In the genomic region with DNA sequence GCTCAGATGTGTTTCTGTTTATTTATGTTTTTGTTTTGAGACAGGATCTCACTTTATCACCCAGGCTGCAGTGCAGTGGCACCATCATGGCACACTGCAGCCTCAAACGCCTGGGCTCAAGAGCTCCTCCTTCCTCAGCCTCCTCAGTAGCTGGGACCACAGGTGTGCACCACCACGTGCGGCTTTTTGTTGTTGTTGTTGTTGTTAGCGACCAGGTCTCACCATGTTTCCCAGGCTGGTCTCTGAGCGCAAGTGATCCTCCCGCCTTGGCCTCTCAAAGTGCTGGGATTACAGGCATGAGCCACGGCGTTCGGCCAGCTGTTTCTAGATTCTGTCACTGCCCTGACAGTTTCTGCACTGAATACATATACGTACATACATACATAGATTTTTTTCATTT, we compare ENCODE assay signal across 9 cellular contexts. TPM values are rescaled to one million over a fixed set of nuclear protein-coding genes. Genes with fewer than 3 reads are reported as not detected.
A peak's percentile ranks its signal among the peaks of the same experiment; 100 is the strongest.
DNase-seq lines count a peak whose midpoint lies in the region; TF ChIP-seq lines count a peak whose summit lies in the region.
"Not testable (repeated sequence)": the region's sequence is repeated elsewhere in the genome, so short reads cannot be mapped to it uniquely, and the experiment has no call there.
"Had no signal": no experiment of that assay in that cellular context is flagged by ENCODE, and none has a peak within 500 bp of the region (broad histone marks: within the 10 kb centered on the region; RNA-seq: fewer than 3 reads in every experiment).

No MANE protein-coding gene starts in this region.

- peak overlapping the region; percentile 89 for H3K27ac Mint-ChIP-seq in T-helper 2 cell treated with Interferon-gamma antibody and Interleukin-4, amounts not matched to agents 5 μg/mL and 100 μg/mL, for 36 hours

- H3K27me3 ChIP-seq in A673 (replicated peaks; ENCODE audit: insufficient read depth, low read depth, low read length, poor library complexity); GM23248 (replicated peaks; ENCODE audit: insufficient read depth); fibroblast of lung (ENCODE audit: control insufficient read depth, insufficient read depth, low read length): not testable (repeated sequence)

- peak overlapping the region; percentile 88 for H2AFZ ChIP-seq in GM23248
- not testable (repeated sequence) for H2AFZ ChIP-seq in fibroblast of lung (ENCODE audit: low read length)

- H3K9me3 ChIP-seq in A673 (ENCODE audit: low read depth, low read length, poor library complexity, severe bottlenecking); GM23248 (ENCODE audit: low read depth); fibroblast of lung (ENCODE audit: control insufficient read depth, insufficient read depth, low read depth, low read length); mesodermal cell (ENCODE audit: control insufficient read depth, low read length): not testable (repeated sequence)

- peak overlapping the region; percentile 85 for H3K4me3 Mint-ChIP-seq in T-helper 2 cell treated with Interferon-gamma antibody and Interleukin-4, amounts not matched to agents 5 μg/mL and 100 μg/mL, for 36 hours

- not testable (repeated sequence) for H3K36me3 ChIP-seq in A673 (ENCODE audit: insufficient read depth, low read length, poor library complexity, severe bottlenecking); GM23248 (ENCODE audit: low read depth); fibroblast of lung (ENCODE audit: control insufficient read depth, insufficient read depth, low read length); mesodermal cell (ENCODE audit: control insufficient read depth, insufficient read depth, low read length)

- in situ Hi-C loops in GM23248 (cut with MboI); astrocyte of the cerebellum (cut with HindIII; ENCODE audit: low sequenced_read_pairs): not testable (repeated sequence)

- POLR2A ChIA-PET in A673 (lab: Charles Lee; ENCODE audit: low non-redundant PET): not testable (repeated sequence)

- H3K4me3 ChIP-seq in A673 (ENCODE audit: low read depth, low read length, poor library complexity, severe bottlenecking): peak overlapping the region; percentile 55
- H3K4me3 ChIP-seq in GM23248: peak overlapping the region; percentile 85
- peak overlapping the region; percentile 49 for H3K4me3 ChIP-seq in astrocyte of the cerebellum (ENCODE audit: low read depth, low read length)
- H3K4me3 ChIP-seq in fibroblast of lung (replicated peaks in 1 of 4; ENCODE audit: control extremely low read depth in 1 of 4, insufficient read depth in 1 of 4, low read depth in 3 of 4, low read length in 4 of 4): peak overlapping the region; percentile 54 to 91 (median 60)
- peak overlapping the region; percentile 46 for H3K4me3 ChIP-seq in mesodermal cell (ENCODE audit: extremely low read depth, insufficient read depth, low read length, poor library complexity, severe bottlenecking)
- H3K4me3 ChIP-seq in skeletal muscle cell (ENCODE audit: low read depth, low read length): peak overlapping the region; percentile 61

- peak overlapping the region; percentile 76 for H3K4me2 ChIP-seq in GM23248 (ENCODE audit: unreplicated experiment)
- H3K4me2 ChIP-seq in fibroblast of lung (ENCODE audit: extremely low read depth, insufficient read depth, low read length): peak overlapping the region; percentile 17

- intact Hi-C loops in A673 (cut with micrococcal nuclease; ENCODE audit: unreplicated experiment): not testable (repeated sequence)

- not testable (repeated sequence) for BruUV-seq in A673 (replicated peaks; lab: Mats Ljungman, UMichigan)

- H3K79me2 ChIP-seq in GM23248 (ENCODE audit: insufficient read depth); fibroblast of lung (ENCODE audit: control insufficient read depth, insufficient read depth, low read length): not testable (repeated sequence)

- H3K4me1 Mint-ChIP-seq in T-helper 2 cell treated with Interferon-gamma antibody and Interleukin-4, amounts not matched to agents 5 μg/mL and 100 μg/mL, for 36 hours (ENCODE audit: low read depth): not testable (repeated sequence)

- H3K27ac ChIP-seq in A673 (ENCODE audit: low read depth, low read length, poor library complexity, severe bottlenecking); GM23248; fibroblast of lung (ENCODE audit: insufficient read depth, low read length); mesodermal cell (ENCODE audit: low read depth, low read length, severe bottlenecking): not testable (repeated sequence)

- not testable (repeated sequence) for H3F3A ChIP-seq in GM23248 (ENCODE audit: insufficient read depth)

- H3K36me3 Mint-ChIP-seq in T-helper 2 cell treated with Interferon-gamma antibody and Interleukin-4, amounts not matched to agents 5 μg/mL and 100 μg/mL, for 36 hours (ENCODE audit: low read depth): not testable (repeated sequence)

- H3K9ac ChIP-seq in GM23248: peak overlapping the region; percentile 80; the same call in 1 of the 2 replicates
- H3K9ac ChIP-seq in fibroblast of lung (ENCODE audit: insufficient read depth, low read length): not testable (repeated sequence)

- H4K20me1 ChIP-seq in GM23248 (ENCODE audit: insufficient read depth); fibroblast of lung (ENCODE audit: control insufficient read depth, extremely low read depth, insufficient read depth, low read length): not testable (repeated sequence)

- H3K9me3 Mint-ChIP-seq in T-helper 2 cell treated with Interferon-gamma antibody and Interleukin-4, amounts not matched to agents 5 μg/mL and 100 μg/mL, for 36 hours: not testable (repeated sequence)

- H3K27me3 Mint-ChIP-seq in T-helper 2 cell treated with Interferon-gamma antibody and Interleukin-4, amounts not matched to agents 5 μg/mL and 100 μg/mL, for 36 hours (ENCODE audit: low read depth): not testable (repeated sequence)

- not testable (repeated sequence) for DNase-seq in A673 (ENCODE audit: low spot score); GM23248; T-helper 2 cell treated with Interferon-gamma antibody and Interleukin-4, amounts not matched to agents 5 μg/mL and 100 μg/mL, for 36 hours (ENCODE audit: low spot score); astrocyte of the cerebellum (ENCODE audit: low read depth); fibroblast of lung (ENCODE audit: low read depth in 2 of 2); skeletal muscle cell (ENCODE audit: low read depth)
- peak; percentile 27 to 29 for DNase-seq in NCI-H2081 (lab: John Stamatoyannopoulos, UW)

- not testable (repeated sequence) for H3K9me2 ChIP-seq in GM23248 (ENCODE audit: insufficient read depth)

- H3K4me1 ChIP-seq in A673 (ENCODE audit: insufficient read depth, low read length, poor library complexity, severe bottlenecking); GM23248 (ENCODE audit: insufficient read depth); fibroblast of lung (ENCODE audit: control insufficient read depth, extremely low read depth, insufficient read depth, low read length); mesodermal cell (ENCODE audit: control insufficient read depth, insufficient read depth, low read length, poor library complexity, severe bottlenecking): not testable (repeated sequence)

- TF ChIP-seq CTCF in A673 (conservative IDR thresholded peaks at IDR 0.05; ENCODE audit: low read depth, low read length); astrocyte of the cerebellum (IDR thresholded peaks at IDR 0.05; ENCODE audit: low read depth, low read length, missing control alignments); fibroblast of lung (conservative IDR thresholded peaks at IDR 0.05 in 1 of 2, IDR thresholded peaks at IDR 0.05 in 1 of 2; ENCODE audit: low read depth in 1 of 2, low read length in 2 of 2): not testable (repeated sequence)

- 57 to 61% methylated on average over 10 of the region's 10 CpGs for WGBS in GM23248 (ENCODE audit: low coverage in 1 of 2, low lambda C conversion rate in 2 of 2, missing lambda C conversion rate in 2 of 2), 2 experiments
- 90 to 96% methylated on average over 5 to 7 of the region's 10 CpGs for WGBS in mesodermal cell (ENCODE audit: insufficient coverage in 2 of 2), 2 experiments

- CTCF ChIA-PET in A673 (lab: Charles Lee): not testable (repeated sequence)

RNA-seq across cellular contexts. Expression of gene ZNF713, which starts 1.1 kb away (rescaled TPM):
- total RNA-seq in A673 (2021): 6.7 and 7.8 TPM in 2 replicates
- 2.7 and 3.6 TPM in 2 replicates for total RNA-seq in GM23248 (2014; rRNA removed; shearing (Covaris generic))
- polyA plus RNA-seq in GM23248 (2016; fragmentation: Nextera tagmentation; extraction: Ambion mirVana): 0.37 and 1.2 TPM in 2 replicates
- 2.8 and 3.0 TPM in 2 replicates for total RNA-seq in fibroblast of lung
- 1.4 and 1.5 TPM in 2 replicates for polyA plus RNA-seq in fibroblast of lung
- 0.69 and 1.2 TPM in 2 replicates for polyA plus RNA-seq in fibroblast of lung (2012)
- polyA minus RNA-seq in fibroblast of lung (ENCODE audit: low replicate concordance): 0.26 and 0.27 TPM in 2 replicates
- polyA plus RNA-seq in mesodermal cell (2013, experiment 1 of 2): 4.7 TPM
- 5.0 TPM for polyA plus RNA-seq in mesodermal cell (2013, experiment 2 of 2)

RNA-seq across cellular contexts. Expression of gene SEPTIN14, which starts 25.8 kb away (rescaled TPM):
- total RNA-seq in A673 (2021) (not detected in 2 replicates), fibroblast of lung (not detected in 2 replicates)
- not detected in 2 replicates for total RNA-seq in GM23248 (2014; rRNA removed; shearing (Covaris generic))
- polyA plus RNA-seq in GM23248 (2016; fragmentation: Nextera tagmentation; extraction: Ambion mirVana) (not detected in 2 replicates), fibroblast of lung (not detected in 2 replicates)
- polyA plus RNA-seq in fibroblast of lung (2012): not detected in 2 replicates
- polyA minus RNA-seq in fibroblast of lung (ENCODE audit: low replicate concordance): not detected in 2 replicates
- not detected for polyA plus RNA-seq in mesodermal cell (2013, experiment 1 of 2)
- polyA plus RNA-seq in mesodermal cell (2013, experiment 2 of 2): not detected
- polyA plus RNA-seq: adipose tissue had no signal
